ENCODE assay signal across 34 cellular contexts in the genomic region with DNA sequence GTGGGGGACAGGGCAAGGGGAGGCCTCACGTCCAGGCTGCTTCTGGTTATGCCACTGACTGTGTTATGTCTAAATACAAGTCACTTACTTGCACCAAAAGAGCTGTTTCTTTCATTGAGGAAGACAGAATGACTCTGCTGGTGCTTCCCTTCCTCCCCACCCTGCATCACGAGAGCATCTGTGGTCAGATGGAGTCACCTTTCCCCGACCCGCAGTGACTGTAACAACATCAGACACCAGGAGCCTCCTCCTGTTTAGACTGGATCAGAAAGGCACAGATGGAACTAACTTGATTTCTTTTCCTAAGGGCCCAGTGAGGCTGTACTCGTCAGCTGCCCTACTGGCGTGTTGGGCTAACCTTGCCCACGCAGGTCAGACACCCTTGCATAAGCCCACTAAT.
"Had no signal": no experiment of that assay in that cellular context is flagged by ENCODE, and none has a peak within 500 bp of the region (broad histone marks: within the 10 kb centered on the region; RNA-seq: fewer than 3 reads in every experiment).

No MANE protein-coding gene starts in this region.

- H3K27ac ChIP-seq: adrenal gland, body of pancreas, esophagus muscularis mucosa, gastroesophageal sphincter, WERI-Rb-1 had no signal

- H3K9me3 Mint-ChIP-seq: activated B cell treated with CpG ODN at 0.5 μM for 24 hours; activated naive CD4-positive, alpha-beta T cell treated with anti-CD3 and anti-CD28 coated beads, Interleukin-2, amount 50 U/mL, for 24 hours; activated T-cell treated with anti-CD3 and anti-CD28 coated beads, Interleukin-2, amount 50 U/mL, for 4 hours; T-helper 2 cell treated with Interferon-gamma antibody and Interleukin-4, amounts not matched to agents 5 μg/mL and 100 μg/mL, for 36 hours had no signal

- ATAC-seq: activated CD4-positive, CD25-positive, alpha-beta regulatory T cell treated with anti-CD3 and anti-CD28 coated beads, Interleukin-2, amount 50 U/mL, for 24 hours; activated CD8-positive, alpha-beta T cell treated with anti-CD3 and anti-CD28 coated beads for 36 hours; activated naive CD8-positive, alpha-beta T cell treated with anti-CD3 and anti-CD28 coated beads, Interleukin-2, amount 50 U/mL, for 24 hours; activated T-cell treated with anti-CD3 and anti-CD28 coated beads, Interleukin-2, amount 50 U/mL, for 4 hours; activated T-helper 17 cell treated with anti-CD3 and anti-CD28 coated beads, Interleukin-2, amount 50 U/mL, for 72 hours; body of pancreas; effector memory CD8-positive, alpha-beta T cell; gastroesophageal sphincter; T-helper 17 cell had no signal

- DNase-seq: activated B cell treated with CpG ODN at 0.5 μM for 24 hours; activated CD4-positive, alpha-beta T cell treated with anti-CD3 and anti-CD28 coated beads for 48 hours; activated CD4-positive, alpha-beta T cell treated with anti-CD3 and anti-CD28 coated beads, Interleukin-2, amount 50 U/mL, for 1 hour; activated CD4-positive, alpha-beta T cell treated with anti-CD3 and anti-CD28 coated beads, Interleukin-2, amount 50 U/mL, for 48 hours; activated CD8-positive, alpha-beta memory T cell treated with anti-CD3 and anti-CD28 coated beads for 24 hours; activated CD8-positive, alpha-beta T cell treated with anti-CD3 and anti-CD28 coated beads for 36 hours; activated effector memory CD4-positive, alpha-beta T cell treated with Interleukin-2 at 50 U/mL for 16 hours; activated naive CD4-positive, alpha-beta T cell treated with anti-CD3 and anti-CD28 coated beads for 36 hours; activated naive CD8-positive, alpha-beta T cell treated with anti-CD3 and anti-CD28 coated beads for 36 hours; activated naive CD8-positive, alpha-beta T cell treated with anti-CD3 and anti-CD28 coated beads, Interleukin-2, amount 50 U/mL, for 24 hours; activated T-cell treated with anti-CD3 and anti-CD28 coated beads, Interleukin-2, amount 50 U/mL, for 4 hours; amygdala; aorta; body of pancreas; caudate nucleus; cortex of kidney; dermis blood vessel endothelial cell; effector CD4-positive, alpha-beta T cell; effector memory CD8-positive, alpha-beta T cell; erythroblast; foreskin melanocyte; head of caudate nucleus; T-helper 1 cell; T-helper 17 cell; T1000; WERI-Rb-1 had no signal

- H3K36me3 Mint-ChIP-seq: activated naive CD4-positive, alpha-beta T cell treated with anti-CD3 and anti-CD28 coated beads, Interleukin-2, amount 50 U/mL, for 24 hours; activated naive CD8-positive, alpha-beta T cell treated with anti-CD3 and anti-CD28 coated beads for 36 hours had no signal

- H3K27ac Mint-ChIP-seq: activated B cell treated with CpG ODN at 0.5 μM for 24 hours; activated CD8-positive, alpha-beta T cell treated with anti-CD3 and anti-CD28 coated beads for 36 hours; activated naive CD4-positive, alpha-beta T cell treated with anti-CD3 and anti-CD28 coated beads for 36 hours; activated naive CD4-positive, alpha-beta T cell treated with anti-CD3 and anti-CD28 coated beads, Interleukin-2, amount 50 U/mL, for 24 hours; activated naive CD8-positive, alpha-beta T cell treated with anti-CD3 and anti-CD28 coated beads for 36 hours; activated naive CD8-positive, alpha-beta T cell treated with anti-CD3 and anti-CD28 coated beads, Interleukin-2, amount 50 U/mL, for 24 hours; activated T-helper 17 cell treated with anti-CD3 and anti-CD28 coated beads, Interleukin-2, amount 50 U/mL, for 72 hours; effector memory CD8-positive, alpha-beta T cell; T-helper 17 cell; T-helper 2 cell treated with Interferon-gamma antibody and Interleukin-4, amounts not matched to agents 5 μg/mL and 100 μg/mL, for 36 hours had no signal

- FAIRE-seq: colon had no signal

- H3K4me1 Mint-ChIP-seq: activated B cell treated with CpG ODN at 0.5 μM for 24 hours; activated naive CD4-positive, alpha-beta T cell treated with anti-CD3 and anti-CD28 coated beads, Interleukin-2, amount 50 U/mL, for 24 hours; activated naive CD8-positive, alpha-beta T cell treated with anti-CD3 and anti-CD28 coated beads for 36 hours; activated naive CD8-positive, alpha-beta T cell treated with anti-CD3 and anti-CD28 coated beads, Interleukin-2, amount 50 U/mL, for 24 hours; activated T-helper 17 cell treated with anti-CD3 and anti-CD28 coated beads, Interleukin-2, amount 50 U/mL, for 72 hours; T-helper 17 cell had no signal

- H3K27me3 ChIP-seq: adrenal gland had no signal

- H3K4me3 ChIP-seq: adrenal gland, body of pancreas, esophagus muscularis mucosa, gastroesophageal sphincter had no signal

- H3K9me3 ChIP-seq: adrenal gland, body of pancreas, esophagus muscularis mucosa, gastroesophageal sphincter had no signal

- H3K4me1 ChIP-seq: adrenal gland, body of pancreas, esophagus muscularis mucosa, gastroesophageal sphincter had no signal

- H3K4me3 Mint-ChIP-seq: activated B cell treated with CpG ODN at 0.5 μM for 24 hours; activated CD8-positive, alpha-beta T cell treated with anti-CD3 and anti-CD28 coated beads for 36 hours; activated naive CD4-positive, alpha-beta T cell treated with anti-CD3 and anti-CD28 coated beads for 36 hours; activated naive CD4-positive, alpha-beta T cell treated with anti-CD3 and anti-CD28 coated beads, Interleukin-2, amount 50 U/mL, for 24 hours; activated naive CD8-positive, alpha-beta T cell treated with anti-CD3 and anti-CD28 coated beads for 36 hours; activated naive CD8-positive, alpha-beta T cell treated with anti-CD3 and anti-CD28 coated beads, Interleukin-2, amount 50 U/mL, for 24 hours; activated T-cell treated with anti-CD3 and anti-CD28 coated beads, Interleukin-2, amount 50 U/mL, for 4 hours; activated T-helper 17 cell treated with anti-CD3 and anti-CD28 coated beads, Interleukin-2, amount 50 U/mL, for 72 hours; effector memory CD8-positive, alpha-beta T cell; T-helper 17 cell; T-helper 2 cell treated with Interferon-gamma antibody and Interleukin-4, amounts not matched to agents 5 μg/mL and 100 μg/mL, for 36 hours had no signal

- H3K27me3 Mint-ChIP-seq: activated B cell treated with CpG ODN at 0.5 μM for 24 hours; activated naive CD8-positive, alpha-beta T cell treated with anti-CD3 and anti-CD28 coated beads for 36 hours had no signal

- H3K36me3 ChIP-seq: adrenal gland, esophagus muscularis mucosa, gastroesophageal sphincter, WERI-Rb-1 had no signal
